In genomic region chr5:42035526-42035925, GRCh38 we compare ENCODE assay signal across 18 cellular contexts.
DNase-seq lines count a peak whose midpoint lies in the region; ATAC-seq and TF ChIP-seq lines count a peak whose summit lies in the region.
"Had no signal": no experiment of that assay in that cellular context is flagged by ENCODE, and none has a peak within 500 bp of the region (broad histone marks: within the 10 kb centered on the region; RNA-seq: fewer than 3 reads in every experiment).

No MANE protein-coding gene starts in this region.

- H3K9me2 ChIP-seq in GM23338 (ENCODE audit: insufficient read depth), result no peaks in the 10 kb centered on the region

- 13% methylated on average over 1 of the region's 1 CpG for WGBS in suprapubic skin

- no peak overlapping the region for H3K4me3 ChIP-seq in GM23338
- H3K4me3 ChIP-seq in suprapubic skin, result no peak overlapping the region
- H3K4me3 ChIP-seq: BLaER1 treated with 17β-estradiol and CSF1 and Interleukin-3, amounts not matched to agents 10 nM and 100 nM had no signal

- no peak for TF ChIP-seq POLR2A in suprapubic skin (IDR thresholded peaks at IDR 0.05)

- no peak overlapping the region for H3K27ac Mint-ChIP-seq in GM23338
- H3K27ac Mint-ChIP-seq: CD14-positive monocyte; CD4-positive, alpha-beta T cell; CD8-positive, alpha-beta memory T cell had no signal

- no peaks in the 10 kb centered on the region for H3K36me3 ChIP-seq in GM23338 (ENCODE audit: insufficient read depth)
- H3K36me3 ChIP-seq in suprapubic skin, result no peaks in the 10 kb centered on the region
- H3K36me3 ChIP-seq: BE2C; BLaER1 treated with 17β-estradiol and CSF1 and Interleukin-3, amounts not matched to agents 10 nM and 100 nM had no signal

- H3K9me3 ChIP-seq in suprapubic skin, result no peaks in the 10 kb centered on the region
- H3K9me3 ChIP-seq: BE2C; BLaER1 treated with 17β-estradiol and CSF1 and Interleukin-3, amounts not matched to agents 10 nM and 100 nM had no signal

- H3K27ac ChIP-seq in GM23338 (ENCODE audit: low read depth) (no peak overlapping the region), suprapubic skin (no peak overlapping the region)
- H3K27ac ChIP-seq: 22Rv1; BLaER1 treated with 17β-estradiol and CSF1 and Interleukin-3, amounts not matched to agents 10 nM and 100 nM had no signal

- no peak for DNase-seq in GM23338 (ENCODE audit: low spot score)
- peak; percentile 3 for DNase-seq in cerebellar cortex (ENCODE audit: low spot score)
- DNase-seq in left kidney (ENCODE audit: low read depth, low spot score), result peak; percentile 2
- DNase-seq in NCI-H1930 (lab: John Stamatoyannopoulos, UW), result no peak
- DNase-seq in pons (ENCODE audit: low spot score), result no peak
- no peak for DNase-seq in suprapubic skin (ENCODE audit: low spot score in 2 of 2)
- DNase-seq: BE2C; Calu3; CD4-positive, alpha-beta T cell; CD8-positive, alpha-beta memory T cell; DMS53; DMS79 treated with DMSO at 0.1 percent for 48 hours; GF-D8; H7; HCEC 1CT had no signal

- no peak for TF ChIP-seq CTCF in GM23338 (conservative IDR thresholded peaks at IDR 0.05; ENCODE audit: low read depth in 2 of 2)
- TF ChIP-seq CTCF in suprapubic skin (IDR thresholded peaks at IDR 0.05), result no peak

- no peak overlapping the region for H3K4me2 ChIP-seq in GM23338
- H3K4me2 ChIP-seq: BLaER1 treated with 17β-estradiol and CSF1 and Interleukin-3, amounts not matched to agents 10 nM and 100 nM had no signal

- no peak for TF ChIP-seq EP300 in suprapubic skin (IDR thresholded peaks at IDR 0.05)

- H3K4me1 Mint-ChIP-seq in GM23338, result peaks cover 11% of the 10 kb centered on the region
- H3K4me1 Mint-ChIP-seq: CD14-positive monocyte; CD8-positive, alpha-beta memory T cell had no signal

- no peaks in the 10 kb centered on the region for H3F3A ChIP-seq in GM23338 (replicated peaks; ENCODE audit: low read depth)

- H3K79me2 ChIP-seq in GM23338 (replicated peaks; ENCODE audit: insufficient read depth), result no peaks in the 10 kb centered on the region

- no peaks in the 10 kb centered on the region for H4K20me1 ChIP-seq in GM23338 (replicated peaks; ENCODE audit: insufficient read depth)
- H4K20me1 ChIP-seq: BLaER1 treated with 17β-estradiol and CSF1 and Interleukin-3, amounts not matched to agents 10 nM and 100 nM had no signal

- peaks cover 9% of the 10 kb centered on the region; the same call in 2 of the 3 replicates for H3K9me3 Mint-ChIP-seq in GM23338
- H3K9me3 Mint-ChIP-seq: CD8-positive, alpha-beta memory T cell had no signal

- H3K27me3 ChIP-seq in GM23338 (ENCODE audit: insufficient read depth), result no peaks in the 10 kb centered on the region
- H3K27me3 ChIP-seq in suprapubic skin, result no peaks in the 10 kb centered on the region
- H3K27me3 ChIP-seq: BE2C; BLaER1 treated with 17β-estradiol and CSF1 and Interleukin-3, amounts not matched to agents 10 nM and 100 nM had no signal

- H2AFZ ChIP-seq in GM23338, result peak overlapping the region; percentile 28; the same call in 1 of the 2 replicates

- H3K36me3 Mint-ChIP-seq in GM23338 (ENCODE audit: low read depth), result peaks cover 2% of the 10 kb centered on the region; the same call in 1 of the 3 replicates
- H3K36me3 Mint-ChIP-seq: CD14-positive monocyte; CD8-positive, alpha-beta memory T cell had no signal

- no peak for ATAC-seq in GM23338

- peaks cover 8% of the 10 kb centered on the region; the same call in 1 of the 2 replicates for H3K4me1 ChIP-seq in GM23338 (ENCODE audit: insufficient read depth)
- no peaks in the 10 kb centered on the region for H3K4me1 ChIP-seq in suprapubic skin
- H3K4me1 ChIP-seq: BE2C had no signal

- H3K27me3 Mint-ChIP-seq in GM23338 (ENCODE audit: insufficient read depth, low read depth, poor library complexity), result peaks cover 2% of the 10 kb centered on the region

- no peak overlapping the region for H3K4me3 Mint-ChIP-seq in GM23338
- H3K4me3 Mint-ChIP-seq: CD14-positive monocyte; CD4-positive, alpha-beta T cell; CD8-positive, alpha-beta memory T cell had no signal

TF ChIP-seq in GM23338, 12 proteins besides CTCF, POLR2A, EP300 and RAD21 (continues in another document):
- no peak for TF ChIP-seq NANOG (IDR thresholded peaks at IDR 0.05; ENCODE audit: borderline replicate concordance)
- no peak for TF ChIP-seq STAT1 (IDR thresholded peaks at IDR 0.05; ENCODE audit: unreplicated experiment)
- TF ChIP-seq ZNF114 (CRISPR knock-in tag; IDR thresholded peaks at IDR 0.05), result no peak
- no peak for TF ChIP-seq EZH2phosphoT487 (IDR thresholded peaks at IDR 0.05; ENCODE audit: unreplicated experiment)
- no peak for TF ChIP-seq REST (IDR thresholded peaks at IDR 0.05; ENCODE audit: unreplicated experiment)
- no peak for TF ChIP-seq JUNB (IDR thresholded peaks at IDR 0.05; ENCODE audit: unreplicated experiment)
- TF ChIP-seq ETS1 (IDR thresholded peaks at IDR 0.05), result no peak
- no peak for TF ChIP-seq POLR2AphosphoS5 (IDR thresholded peaks at IDR 0.05; ENCODE audit: low read depth)
- TF ChIP-seq ZNF331 (CRISPR knock-in tag; IDR thresholded peaks at IDR 0.05; ENCODE audit: low read depth), result no peak
- no peak for TF ChIP-seq EZH2 (IDR thresholded peaks at IDR 0.05; ENCODE audit: low read depth, unreplicated experiment)

Comparison
In these comparisons a context has a peak if more than half of its experiments do, and no peak if none do; other contexts are left out.
1. DNase-seq: peak in cerebellar cortex (single experiment) and left kidney (single experiment); none in GM23338 (single experiment), NCI-H1930 (0 of 2), pons (single experiment) and suprapubic skin (0 of 2).